ENCODE assay signal across 17 cellular contexts in the genomic region with DNA sequence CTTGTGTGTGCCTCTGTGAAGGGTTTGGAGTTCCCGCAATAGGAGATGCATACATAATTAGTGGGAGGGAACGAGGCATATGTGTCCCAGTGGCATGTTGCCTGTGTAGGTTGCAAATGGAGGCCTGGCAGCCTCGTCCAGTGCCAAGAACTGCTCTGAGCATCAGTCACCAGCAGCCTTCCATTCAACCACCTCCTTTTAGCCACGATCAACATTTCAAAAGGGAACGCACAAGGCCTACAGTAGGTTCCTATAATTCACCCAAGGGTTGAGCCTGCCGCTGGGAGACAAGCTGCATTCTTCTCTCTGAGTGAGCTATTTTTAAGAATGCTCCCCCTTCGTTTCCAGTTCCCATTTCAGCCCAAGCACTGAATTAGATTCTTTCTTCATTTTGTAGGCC.
DNase-seq lines count a peak whose midpoint lies in the region; ATAC-seq, FAIRE-seq and TF ChIP-seq lines count a peak whose summit lies in the region.
"Had no signal": no experiment of that assay in that cellular context is flagged by ENCODE, and none has a peak within 500 bp of the region (broad histone marks: within the 10 kb centered on the region; RNA-seq: fewer than 3 reads in every experiment).

No MANE protein-coding gene starts in this region.

- H3K27me3 ChIP-seq in cardiac muscle cell (no peaks in the 10 kb centered on the region), H1 (replicated peaks in 1 of 4; ENCODE audit: control insufficient read depth in 3 of 4, extremely low read depth in 1 of 4, insufficient read depth in 3 of 4, low read length in 3 of 4) (no peaks in the 10 kb centered on the region), left lung (no peaks in the 10 kb centered on the region), GM23248 (replicated peaks; ENCODE audit: insufficient read depth) (no peaks in the 10 kb centered on the region)

- no peak for FAIRE-seq in H1 (lab: Jason Lieb, UNC)
- FAIRE-seq in kidney (lab: Jason Lieb, UNC), result no peak
- FAIRE-seq: GM12891 had no signal

- DNase-seq in cardiac muscle cell (ENCODE audit: low read depth in 1 of 2, low spot score in 1 of 2), result peak in 1 of 2 donors; percentile 50
- no peak for DNase-seq in left cardiac atrium
- DNase-seq in H1 (ENCODE audit: low read depth in 1 of 2, low spot score in 2 of 2), result no peak
- no peak for DNase-seq in mesothelial cell of epicardium (ENCODE audit: low spot score in 2 of 2, unreplicated experiment in 2 of 2)
- no peak for DNase-seq in left lung
- no peak for DNase-seq in GM23248
- no peak for DNase-seq in T-helper 17 cell
- no peak for DNase-seq in kidney
- DNase-seq: activated CD4-positive, CD25-positive, alpha-beta regulatory T cell treated with anti-CD3 and anti-CD28 coated beads, Interleukin-2, amount 50 U/mL, for 72 hours; activated CD8-positive, alpha-beta memory T cell treated with anti-CD3 and anti-CD28 coated beads, Interleukin-2, amount 50 U/mL, for 4 hours; NCI-H1930; NCI-H510A treated with DMSO at 0.1 percent for 48 hours had no signal

- CTCF ChIA-PET in H1 (lab: Charles Lee; ENCODE audit: partially characterized antibody), result interaction anchor here (1.2 kb wide), 1 partner anchor 29 kb away, joined by 3 read pairs; no protein-coding TSS in a partner anchor

- H3K9me3 Mint-ChIP-seq in mesothelial cell of epicardium, result peaks cover 4% of the 10 kb centered on the region
- H3K9me3 Mint-ChIP-seq: memory B cell; stimulated activated memory B cell treated with anti-CD40 and anti-IgM and Interleukin-4, amounts not matched to agents 10 μg/mL and 1 μg/mL and 100 μg/mL, for 72 hours had no signal

- H3K27me3 Mint-ChIP-seq in mesothelial cell of epicardium (ENCODE audit: low read depth) (no peaks in the 10 kb centered on the region), T-helper 17 cell (no peaks in the 10 kb centered on the region)

- H4K20me1 ChIP-seq in H1 (replicated peaks in 1 of 2; ENCODE audit: control insufficient read depth in 1 of 2, insufficient read depth in 2 of 2, low read length in 2 of 2) (no peaks in the 10 kb centered on the region), GM23248 (ENCODE audit: insufficient read depth) (no peaks in the 10 kb centered on the region)

- no peak overlapping the region for H2AK5ac ChIP-seq in H1 (ENCODE audit: low read depth, low read length)

- no peak overlapping the region for H3K23ac ChIP-seq in H1 (ENCODE audit: insufficient read length)

- ATAC-seq in left cardiac atrium, result no peak
- ATAC-seq in left lung, result no peak
- ATAC-seq in T-helper 17 cell, result no peak
- ATAC-seq: HCT116; stimulated activated memory B cell treated with anti-CD40 and anti-IgM and Interleukin-4, amounts not matched to agents 10 μg/mL and 1 μg/mL and 100 μg/mL, for 72 hours had no signal

- no peak overlapping the region for H2BK15ac ChIP-seq in H1 (ENCODE audit: low read length)

- no peak overlapping the region for H4K8ac ChIP-seq in H1 (ENCODE audit: extremely low read depth, insufficient read depth, low read length)

- H3K36me3 Mint-ChIP-seq in mesothelial cell of epicardium (peaks cover under 1% of the 10 kb centered on the region), T-helper 17 cell (ENCODE audit: low read depth) (no peaks in the 10 kb centered on the region)
- H3K36me3 Mint-ChIP-seq: memory B cell; stimulated activated memory B cell treated with anti-CD40 and anti-IgM and Interleukin-4, amounts not matched to agents 10 μg/mL and 1 μg/mL and 100 μg/mL, for 72 hours had no signal

- WGBS in H1 (ENCODE audit: extremely low coverage in 1 of 2, insufficient coverage in 1 of 2, insufficient read length in 1 of 2, insufficient replicate concordance in 2 of 2, low coverage in 1 of 2, low lambda C conversion rate in 2 of 2, missing lambda C conversion rate in 1 of 2), 2 experiments, result 43% methylated on average over 7 of the region's 7 CpGs; no CpG with 5 or more reads in 1 of the 2 experiments
- 17 to 18% methylated on average over 7 of the region's 7 CpGs for WGBS in GM23248 (ENCODE audit: low coverage in 1 of 2, low lambda C conversion rate in 2 of 2, missing lambda C conversion rate in 2 of 2), 2 experiments

- H3K4me1 Mint-ChIP-seq in mesothelial cell of epicardium, result peaks cover 15% of the 10 kb centered on the region
- H3K4me1 Mint-ChIP-seq in T-helper 17 cell, result peaks cover 23% of the 10 kb centered on the region

- no peaks in the 10 kb centered on the region for H3K79me2 ChIP-seq in H1 (ENCODE audit: control insufficient read depth in 1 of 2, insufficient read depth in 2 of 2, low read length in 2 of 2)
- no peaks in the 10 kb centered on the region for H3K79me2 ChIP-seq in GM23248 (ENCODE audit: insufficient read depth)

- no peak overlapping the region for H3K9ac ChIP-seq in H1 (replicated peaks in 1 of 4; ENCODE audit: extremely low read depth in 1 of 4, low read depth in 3 of 4, low read length in 3 of 4)
- H3K9ac ChIP-seq in GM23248, result no peak overlapping the region
- no peak overlapping the region for H3K9ac ChIP-seq in kidney (ENCODE audit: low read length in 2 of 2)

- no peak overlapping the region for H2BK5ac ChIP-seq in H1 (ENCODE audit: low read depth, low read length)

- no peak for TF ChIP-seq EP300 in H1 (IDR thresholded peaks at IDR 0.05; ENCODE audit: borderline replicate concordance in 1 of 2, low read depth in 2 of 2, low read length in 2 of 2)

- H3K27ac ChIP-seq in cardiac muscle cell (peak overlapping the region; percentile 85), H1 (ENCODE audit: low read depth, low read length) (no peak overlapping the region), left lung (no peak overlapping the region), GM23248 (no peak overlapping the region), kidney (ENCODE audit: low read depth in 2 of 2, low read length in 2 of 2) (no peak overlapping the region)
- H3K27ac ChIP-seq: RWPE1 had no signal

- H3K4me1 ChIP-seq in cardiac muscle cell (ENCODE audit: low read depth) (peaks cover 20% of the 10 kb centered on the region), H1 (replicated peaks in 1 of 4; ENCODE audit: control insufficient read depth in 3 of 4, insufficient read depth in 4 of 4, low read length in 3 of 4) (peaks cover 0 to 8% (median 4%) of the 10 kb centered on the region in 4 experiments; a peak in 4 of 7 replicates), left lung (peaks cover 0 to 20% of the 10 kb centered on the region in 2 donors), GM23248 (ENCODE audit: insufficient read depth) (no peaks in the 10 kb centered on the region), kidney (ENCODE audit: control insufficient read depth in 1 of 2, insufficient read depth in 1 of 2, low read depth in 1 of 2, low read length in 2 of 2) (no peaks in the 10 kb centered on the region)

- H2AFZ ChIP-seq in H1 (ENCODE audit: low read length), result 0 out of 2 replicates have a peak overlapping the region, but pooled peaks have one; percentile 11
- H2AFZ ChIP-seq in GM23248, result no peak overlapping the region

- POLR2A ChIA-PET in H1 (lab: Charles Lee; ENCODE audit: partially characterized antibody), result interaction anchor here (1.9 kb wide), 1 partner anchor 79 kb away, joined by 8 read pairs; the partner anchor contains the start of gene CTNNB1

- H2BK12ac ChIP-seq in H1 (ENCODE audit: low read depth, low read length), result no peak overlapping the region

- H2BK120ac ChIP-seq in H1 (replicated peaks; ENCODE audit: low read depth, low read length), result no peak overlapping the region

- no peak overlapping the region for H4K5ac ChIP-seq in H1 (ENCODE audit: insufficient read length, low read depth, low read length)

- in situ Hi-C loops in GM23248 (cut with MboI), result no loop called here

- no peak overlapping the region for H3K4me3 Mint-ChIP-seq in mesothelial cell of epicardium
- H3K4me3 Mint-ChIP-seq in T-helper 17 cell, result no peak overlapping the region
- H3K4me3 Mint-ChIP-seq: memory B cell; stimulated activated memory B cell treated with anti-CD40 and anti-IgM and Interleukin-4, amounts not matched to agents 10 μg/mL and 1 μg/mL and 100 μg/mL, for 72 hours had no signal

- H3K79me1 ChIP-seq in H1 (ENCODE audit: low read depth, low read length), result no peaks in the 10 kb centered on the region

- H3K4ac ChIP-seq in H1 (replicated peaks; ENCODE audit: insufficient read length, low read depth, low read length), result no peak overlapping the region

- H3K4me3 ChIP-seq in cardiac muscle cell, result no peak overlapping the region
- H3K4me3 ChIP-seq in H1 (ENCODE audit: extremely low read depth in 1 of 4, insufficient read depth in 2 of 4, low read depth in 3 of 4, low read length in 4 of 4), result no peak overlapping the region
- H3K4me3 ChIP-seq in left lung, result no peak overlapping the region
- H3K4me3 ChIP-seq in GM23248, result no peak overlapping the region
- H3K4me3 ChIP-seq in kidney (ENCODE audit: low read length in 2 of 2), result no peak overlapping the region

- intact Hi-C loops in left cardiac atrium (cut with DNase I) (no loop called here), left lung (cut with DNase I) (no loop called here), kidney (cut with DNase I) (no loop called here)

- no peak overlapping the region for H3K56ac ChIP-seq in H1 (replicated peaks; ENCODE audit: insufficient read length, low read depth, low read length)

- H3K9me3 ChIP-seq in cardiac muscle cell (ENCODE audit: low read depth), result no peaks in the 10 kb centered on the region
- peaks cover 3 to 5% of the 10 kb centered on the region in 2 experiments; a peak in 1 of 4 replicates for H3K9me3 ChIP-seq in H1 (ENCODE audit: insufficient read depth in 2 of 2, low read depth in 1 of 2, low read length in 1 of 2)
- H3K9me3 ChIP-seq in left lung, result peaks cover 0 to 7% of the 10 kb centered on the region in 2 donors
- H3K9me3 ChIP-seq in GM23248 (ENCODE audit: low read depth), result no peaks in the 10 kb centered on the region
- no peaks in the 10 kb centered on the region for H3K9me3 ChIP-seq in T-helper 17 cell (ENCODE audit: control insufficient read depth, low read length, poor library complexity, severe bottlenecking)
- peaks cover 0 to 6% of the 10 kb centered on the region in 2 donors for H3K9me3 ChIP-seq in kidney (ENCODE audit: control insufficient read depth in 1 of 2, low read length in 2 of 2)

- H3K27ac Mint-ChIP-seq in mesothelial cell of epicardium, result peak overlapping the region; percentile 21
- H3K27ac Mint-ChIP-seq in T-helper 17 cell, result no peak overlapping the region
- H3K27ac Mint-ChIP-seq: memory B cell; stimulated activated memory B cell treated with anti-CD40 and anti-IgM and Interleukin-4, amounts not matched to agents 10 μg/mL and 1 μg/mL and 100 μg/mL, for 72 hours had no signal

- H3K9me2 ChIP-seq in GM23248 (ENCODE audit: insufficient read depth), result no peaks in the 10 kb centered on the region

- TF ChIP-seq CTCF in cardiac muscle cell (IDR thresholded peaks at IDR 0.05; ENCODE audit: low read depth, low read length), result no peak
- no peak for TF ChIP-seq CTCF in H1 (IDR thresholded peaks at IDR 0.05; ENCODE audit: control extremely low read depth in 1 of 3, insufficient read depth in 1 of 3, low read depth in 1 of 3, low read length in 3 of 3)
- TF ChIP-seq CTCF in mesothelial cell of epicardium (IDR thresholded peaks at IDR 0.05; ENCODE audit: unreplicated experiment), result no peak
- no peak for TF ChIP-seq CTCF in left lung (IDR thresholded peaks at IDR 0.05)
- TF ChIP-seq CTCF in kidney (IDR thresholded peaks at IDR 0.05; ENCODE audit: borderline replicate concordance, extremely low read depth, insufficient read depth), result no peak

- H3F3A ChIP-seq in GM23248 (ENCODE audit: insufficient read depth), result no peaks in the 10 kb centered on the region

- H3K23me2 ChIP-seq in H1 (ENCODE audit: low read depth, low read length), result no peaks in the 10 kb centered on the region

- H2BK20ac ChIP-seq in H1 (ENCODE audit: low read length), result no peak overlapping the region

- H3K36me3 ChIP-seq in cardiac muscle cell (no peaks in the 10 kb centered on the region), H1 (ENCODE audit: control insufficient read depth in 2 of 4, insufficient read depth in 4 of 4, low read length in 3 of 4) (no peaks in the 10 kb centered on the region), left lung (no peaks in the 10 kb centered on the region), GM23248 (ENCODE audit: low read depth) (no peaks in the 10 kb centered on the region), kidney (ENCODE audit: control insufficient read depth in 1 of 2, insufficient read depth in 2 of 2, low read length in 2 of 2) (no peaks in the 10 kb centered on the region)

- H3K4me2 ChIP-seq in H1 (ENCODE audit: insufficient read depth in 1 of 2, low read depth in 2 of 2, low read length in 2 of 2) (peak overlapping the region; percentile 39 to 47; a peak in 2 of 4 replicates), GM23248 (ENCODE audit: unreplicated experiment) (no peak overlapping the region)

- no peak for TF ChIP-seq POLR2A in H1 (IDR thresholded peaks at IDR 0.05; ENCODE audit: control extremely low read depth in 1 of 2, low read depth in 2 of 2, low read length in 2 of 2)

- peak overlapping the region; percentile 0; the same call in 1 of the 2 replicates for H3K18ac ChIP-seq in H1 (ENCODE audit: extremely low read depth, low read length)

- H4K91ac ChIP-seq in H1 (replicated peaks; ENCODE audit: insufficient read length, low read length), result no peak overlapping the region

- no peak overlapping the region for H3K14ac ChIP-seq in H1 (ENCODE audit: insufficient read length)

- TF ChIP-seq RAD21 in H1 (IDR thresholded peaks at IDR 0.05 in 1 of 2, conservative IDR thresholded peaks at IDR 0.05 in 1 of 2; ENCODE audit: low read depth in 2 of 2, low read length in 2 of 2), result no peak
